Comparison of ENCODE assay signal across 8 cellular contexts in the genomic region with DNA sequence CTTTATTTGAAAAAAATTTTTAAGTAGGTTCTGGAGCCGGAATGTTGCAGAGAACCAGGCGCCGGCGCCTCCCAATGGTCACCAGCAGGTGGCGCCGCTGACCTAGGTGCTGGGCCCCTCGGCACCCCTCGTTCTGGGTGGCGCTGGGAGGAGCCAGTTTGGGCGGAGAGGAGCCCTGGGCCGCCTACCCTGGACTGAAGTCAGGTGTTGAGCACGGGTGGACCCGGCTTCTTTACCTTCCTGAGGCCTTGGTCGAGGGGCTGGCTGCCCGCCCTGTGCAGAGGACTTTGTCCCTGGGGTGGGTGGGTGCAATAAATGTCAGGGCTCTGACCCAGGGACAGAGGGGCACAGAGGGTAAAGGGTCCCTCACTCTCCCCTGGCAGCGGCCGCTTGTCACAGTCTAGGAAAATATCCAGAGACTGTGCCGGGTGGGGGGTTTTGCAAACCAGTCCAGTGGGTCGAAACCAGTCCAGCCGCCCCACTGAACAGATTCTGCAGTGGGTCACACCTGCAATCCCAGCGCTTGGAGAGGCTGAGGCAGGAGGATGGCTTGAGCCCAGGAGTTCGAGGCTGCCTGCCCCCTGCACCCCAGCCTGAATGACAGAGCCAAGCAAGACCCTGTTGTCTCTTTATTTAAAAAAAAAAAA. TPM values are rescaled to one million over a fixed set of nuclear protein-coding genes. Genes with fewer than 3 reads are reported as not detected.
DNase-seq lines count a peak whose midpoint lies in the region; ATAC-seq and TF ChIP-seq lines count a peak whose summit lies in the region.

No MANE protein-coding gene starts in this region.

- no peak overlapping the region for H3K27ac ChIP-seq in CD4-positive, alpha-beta T cell (ENCODE audit: low read depth, low read length)

- POLR2A ChIA-PET in CD4-positive, alpha-beta T cell (lab: Charles Lee) = no interaction called here

- no peaks in the 10 kb centered on the region for H3K27me3 ChIP-seq in CD4-positive, alpha-beta T cell (ENCODE audit: control insufficient read depth, insufficient read depth, low read length)

- H3K4me1 Mint-ChIP-seq in CD4-positive, alpha-beta T cell (ENCODE audit: low read depth) = peaks cover 5% of the 10 kb centered on the region

- H3K9me3 Mint-ChIP-seq in CD4-positive, alpha-beta T cell = no peaks in the 10 kb centered on the region

- CTCF ChIA-PET in CD4-positive, alpha-beta T cell (lab: Charles Lee) = no interaction called here

- no peak overlapping the region for H3K4me3 Mint-ChIP-seq in CD4-positive, alpha-beta T cell

- H3K27me3 Mint-ChIP-seq in CD4-positive, alpha-beta T cell = no peaks in the 10 kb centered on the region

- H3K36me3 Mint-ChIP-seq in CD4-positive, alpha-beta T cell (ENCODE audit: low read depth) = no peaks in the 10 kb centered on the region

- TF ChIP-seq CTCF in CD4-positive, alpha-beta T cell (IDR thresholded peaks at IDR 0.05) = peak; percentile 96

- peak; percentile 97 for ATAC-seq in CD4-positive, alpha-beta T cell (ENCODE audit: poor library complexity)
- no peak for ATAC-seq in HG03378 (IDR thresholded peaks at IDR 0.05; ENCODE audit: unreplicated experiment)

- intact Hi-C loops in CD4-positive, alpha-beta T cell (cut with DNase I, micrococcal nuclease) = loop anchor here (1.0 to 10.0 kb wide), 3 partner anchors 145 to 311 kb away; no protein-coding TSS in a partner anchor

- no peaks in the 10 kb centered on the region for H3K9me3 ChIP-seq in CD4-positive, alpha-beta T cell (ENCODE audit: control insufficient read depth, low read length)

- peak; percentile 54 to 82 (median 72) for DNase-seq in CD4-positive, alpha-beta T cell
- DNase-seq in H4 (ENCODE audit: low spot score) (peak; percentile 51), NCI-H146 treated with DMSO at 0.1 percent for 48 hours (lab: John Stamatoyannopoulos, UW; ENCODE audit: unreplicated experiment) (peak; percentile 70), T-helper 9 cell (peak; percentile 74), anterior cingulate cortex (lab: John Stamatoyannopoulos, UW) (peak in 52 of 58 donors; percentile 4 to 85 (median 48)), hepatic stellate cell (ENCODE audit: low spot score) (peak; percentile 86), smooth muscle cell of the brain vasculature (ENCODE audit: low read depth, low spot score) (peak; percentile 28)

- H3K27ac Mint-ChIP-seq in CD4-positive, alpha-beta T cell = no peak overlapping the region

RNA-seq across cellular contexts. Expression of gene TNFRSF13B, which starts 30.1 kb away (rescaled TPM):
- total RNA-seq in CD4-positive, alpha-beta T cell = not detected
- not detected in 2 replicates for total RNA-seq in H4 (2014; rRNA removed; shearing (Covaris generic))

RNA-seq across cellular contexts. Expression of gene MPRIP, which starts 40.3 kb away (rescaled TPM):
- total RNA-seq in CD4-positive, alpha-beta T cell = 100 to 1,000 TPM; 176 to 188 TPM
- 86.9 and 99.5 TPM in 2 replicates for total RNA-seq in H4 (2014; rRNA removed; shearing (Covaris generic))

Comparison
In these comparisons a context has a peak if more than half of its experiments do, and no peak if none do; other contexts are left out.
1. DNase-seq: peak in every context shown above with its lines; median percentile 86 in hepatic stellate cell; 74 in T-helper 9 cell; 72 in CD4-positive, alpha-beta T cell; 70 in NCI-H146 treated with DMSO at 0.1 percent for 48 hours; 51 in H4; 48 in anterior cingulate cortex; 28 in smooth muscle cell of the brain vasculature.